Comparison of ENCODE assay signal across 8 cellular contexts in the genomic region with DNA sequence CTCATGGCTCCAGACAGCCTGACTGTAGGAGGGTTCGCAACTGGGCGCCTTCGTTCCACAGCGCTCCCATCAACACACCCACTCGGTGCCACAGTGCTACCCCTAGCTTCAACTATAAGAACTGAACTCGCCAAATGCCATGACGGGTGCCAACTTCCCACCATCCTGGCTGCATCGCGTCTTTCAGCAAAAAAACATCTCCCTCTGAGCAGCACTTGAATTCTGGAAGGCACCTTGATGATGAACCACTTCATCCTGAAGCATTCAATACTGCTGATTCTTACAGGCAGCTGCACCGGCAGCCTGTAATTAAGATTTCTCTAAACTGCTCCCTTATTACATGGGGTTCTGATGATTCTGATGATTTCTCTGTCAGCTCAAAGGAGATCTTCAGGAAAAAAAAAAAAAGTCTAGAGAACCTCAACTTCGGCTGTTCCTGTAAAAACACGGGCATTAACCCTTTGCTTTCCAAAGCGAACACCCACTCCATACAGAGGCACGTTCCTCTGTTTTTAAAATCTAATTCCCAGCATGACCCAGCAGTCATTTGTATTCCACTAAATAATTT. TPM values are rescaled to one million over a fixed set of nuclear protein-coding genes. Genes with fewer than 3 reads are reported as not detected.
DNase-seq lines count a peak whose midpoint lies in the region; ATAC-seq and TF ChIP-seq lines count a peak whose summit lies in the region.

No MANE protein-coding gene starts in this region.

- peaks cover 5% of the 10 kb centered on the region for H3K27me3 Mint-ChIP-seq in Caco-2 (ENCODE audit: insufficient read depth, unreplicated experiment)

- no TSS peak for BruUV-seq in Caco-2 (replicated peaks; lab: Mats Ljungman, UMichigan)

- H3K4me3 ChIP-seq in Caco-2 (ENCODE audit: low read depth, low read length) (peak overlapping the region; percentile 79), iPS-18a (ENCODE audit: low read length) (peak overlapping the region; percentile 85)

- peaks cover 15% of the 10 kb centered on the region for H3K9me3 Mint-ChIP-seq in Caco-2 (ENCODE audit: unreplicated experiment)

- DNase-seq in Caco-2 (no peak), HT1080 (ENCODE audit: low read depth) (peak; percentile 30), T-helper 1 cell (peak in 3 of 5 donors; percentile 17 to 24 (median 20)), T47D (ENCODE audit: low read depth in 1 of 2, low spot score in 1 of 2) (peak; percentile 70 to 83), retina (peak; percentile 69), cortex of kidney (lab: John Stamatoyannopoulos, UW) (no peak)

- H3K9ac ChIP-seq in iPS-18a (ENCODE audit: low read length): peak overlapping the region; percentile 34

- H3K27ac ChIP-seq in iPS-18a (ENCODE audit: low read length): no peak overlapping the region

- CTCF ChIA-PET in Caco-2 (lab: Charles Lee): interaction anchor here (0.7 kb wide), 1 partner anchor 99 kb away, joined by 3 read pairs; no protein-coding TSS in a partner anchor

- in situ Hi-C loops in T47D (cut with HindIII; ENCODE audit: low pct_unique_long_range_greater_than_20kb, low sequenced_read_pairs): no loop called here

- intact Hi-C loops in Caco-2 (cut with micrococcal nuclease; ENCODE audit: unreplicated experiment): no loop called here

- H3K9me3 ChIP-seq in Caco-2 (no peaks in the 10 kb centered on the region), iPS-18a (ENCODE audit: control insufficient read depth, low read depth, low read length) (no peaks in the 10 kb centered on the region)

- POLR2A ChIA-PET in Caco-2 (lab: Charles Lee): no interaction called here

- H3K36me3 ChIP-seq in Caco-2 (ENCODE audit: control insufficient read depth, insufficient read depth, low read length): no peaks in the 10 kb centered on the region
- H3K36me3 ChIP-seq in iPS-18a (ENCODE audit: control insufficient read depth, low read depth, low read length): no peaks in the 10 kb centered on the region

- H3K36me3 Mint-ChIP-seq in Caco-2 (ENCODE audit: insufficient read depth, unreplicated experiment): peaks cover 34% of the 10 kb centered on the region

- H3K4me1 ChIP-seq in Caco-2 (peaks cover 63% of the 10 kb centered on the region), iPS-18a (ENCODE audit: control insufficient read depth, low read depth, low read length) (peaks cover 12% of the 10 kb centered on the region)

- H3K27me3 ChIP-seq in Caco-2 (replicated peaks; ENCODE audit: control insufficient read depth, insufficient read depth, low read length) (no peaks in the 10 kb centered on the region), iPS-18a (ENCODE audit: control insufficient read depth, insufficient read depth, low read length) (peaks cover 24% of the 10 kb centered on the region)

- TF ChIP-seq CTCF in Caco-2 (IDR thresholded peaks at IDR 0.05; ENCODE audit: insufficient read depth in 1 of 2, low read depth in 1 of 2, low read length in 1 of 2, severe bottlenecking in 1 of 2, unreplicated experiment in 1 of 2): no peak

- peak overlapping the region; percentile 99 for H3K4me3 Mint-ChIP-seq in Caco-2 (ENCODE audit: unreplicated experiment)

- peaks cover 42% of the 10 kb centered on the region for H3K4me1 Mint-ChIP-seq in Caco-2 (ENCODE audit: low read depth, unreplicated experiment)

- ATAC-seq in GM21381 (IDR thresholded peaks at IDR 0.05; ENCODE audit: unreplicated experiment): no peak

- peak overlapping the region; percentile 88 for H3K27ac Mint-ChIP-seq in Caco-2 (ENCODE audit: unreplicated experiment)

RNA-seq across cellular contexts. Expression of gene CYTH3, which starts 1.2 kb away (rescaled TPM):
- 27.8 and 29.1 TPM in 2 replicates for total RNA-seq in Caco-2 (2022)
- 15.3 and 20.4 TPM in 2 replicates for total RNA-seq in HT1080 (2014; rRNA removed; shearing (Covaris generic))
- 22.1 and 24.0 TPM in 2 replicates for polyA plus RNA-seq in HT1080 (2015; cell fraction: cytosol; rRNA removed)
- 31.5 and 35.5 TPM in 2 replicates for polyA plus RNA-seq in HT1080 (2015; cell fraction: nucleus; rRNA removed)

Comparison
In these comparisons a context has a peak if more than half of its experiments do, and no peak if none do; other contexts are left out.
1. DNase-seq: peak in HT1080 (single experiment), T-helper 1 cell (3 of 5), T47D (2 of 2) and retina (single experiment); none in Caco-2 (0 of 2) and cortex of kidney (single experiment).